ENCODE assay signal across 1 cellular context in the genomic region with DNA sequence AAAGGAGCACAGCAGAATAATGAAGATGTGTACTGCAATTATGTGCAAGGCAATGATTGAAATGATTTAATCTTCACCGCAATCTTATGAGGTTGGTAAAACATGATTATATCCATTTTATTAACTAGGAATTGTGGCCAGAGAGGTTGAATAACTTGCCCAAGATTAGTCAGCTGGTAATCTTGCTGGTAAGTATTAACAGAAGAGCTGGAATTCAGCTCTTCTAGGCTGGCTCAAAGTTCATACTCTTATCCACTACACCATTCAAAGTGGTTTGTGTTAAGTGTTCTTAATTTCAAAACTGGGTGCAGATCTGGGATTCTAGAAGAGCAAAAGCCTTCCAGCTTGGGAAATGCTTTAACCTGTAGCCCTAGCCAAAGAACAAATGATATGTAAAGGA.
TF ChIP-seq lines count a peak whose summit lies in the region.

No MANE protein-coding gene starts in this region.

TF ChIP-seq in HepG2, 621 proteins besides CTCF, POLR2A, EP300 and RAD21 (continued from another document):
- TF ChIP-seq, protein P1, sequence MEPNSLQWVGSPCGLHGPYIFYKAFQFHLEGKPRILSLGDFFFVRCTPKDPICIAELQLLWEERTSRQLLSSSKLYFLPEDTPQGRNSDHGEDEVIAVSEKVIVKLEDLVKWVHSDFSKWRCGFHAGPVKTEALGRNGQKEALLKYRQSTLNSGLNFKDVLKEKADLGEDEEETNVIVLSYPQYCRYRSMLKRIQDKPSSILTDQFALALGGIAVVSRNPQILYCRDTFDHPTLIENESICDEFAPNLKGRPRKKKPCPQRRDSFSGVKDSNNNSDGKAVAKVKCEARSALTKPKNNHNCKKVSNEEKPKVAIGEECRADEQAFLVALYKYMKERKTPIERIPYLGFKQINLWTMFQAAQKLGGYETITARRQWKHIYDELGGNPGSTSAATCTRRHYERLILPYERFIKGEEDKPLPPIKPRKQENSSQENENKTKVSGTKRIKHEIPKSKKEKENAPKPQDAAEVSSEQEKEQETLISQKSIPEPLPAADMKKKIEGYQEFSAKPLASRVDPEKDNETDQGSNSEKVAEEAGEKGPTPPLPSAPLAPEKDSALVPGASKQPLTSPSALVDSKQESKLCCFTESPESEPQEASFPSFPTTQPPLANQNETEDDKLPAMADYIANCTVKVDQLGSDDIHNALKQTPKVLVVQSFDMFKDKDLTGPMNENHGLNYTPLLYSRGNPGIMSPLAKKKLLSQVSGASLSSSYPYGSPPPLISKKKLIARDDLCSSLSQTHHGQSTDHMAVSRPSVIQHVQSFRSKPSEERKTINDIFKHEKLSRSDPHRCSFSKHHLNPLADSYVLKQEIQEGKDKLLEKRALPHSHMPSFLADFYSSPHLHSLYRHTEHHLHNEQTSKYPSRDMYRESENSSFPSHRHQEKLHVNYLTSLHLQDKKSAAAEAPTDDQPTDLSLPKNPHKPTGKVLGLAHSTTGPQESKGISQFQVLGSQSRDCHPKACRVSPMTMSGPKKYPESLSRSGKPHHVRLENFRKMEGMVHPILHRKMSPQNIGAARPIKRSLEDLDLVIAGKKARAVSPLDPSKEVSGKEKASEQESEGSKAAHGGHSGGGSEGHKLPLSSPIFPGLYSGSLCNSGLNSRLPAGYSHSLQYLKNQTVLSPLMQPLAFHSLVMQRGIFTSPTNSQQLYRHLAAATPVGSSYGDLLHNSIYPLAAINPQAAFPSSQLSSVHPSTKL (CRISPR knock-in tag; IDR thresholded peaks at IDR 0.05) = peak; percentile 15; the same call in 1 of the 2 replicates
- no peak for TF ChIP-seq CREB1 (IDR thresholded peaks at IDR 0.05)
- no peak for TF ChIP-seq CREB1 (CRISPR knock-in tag; IDR thresholded peaks at IDR 0.05)
- peak; percentile 36; the same call in 1 of the 2 replicates for TF ChIP-seq ZNF644 (CRISPR knock-in tag; IDR thresholded peaks at IDR 0.05; ENCODE audit: low read depth)
- TF ChIP-seq PHF5A (CRISPR knock-in tag; IDR thresholded peaks at IDR 0.05; ENCODE audit: low read depth, unreplicated experiment) = no peak
- peak; percentile 96 for TF ChIP-seq ZNF317 (CRISPR knock-in tag; IDR thresholded peaks at IDR 0.05)
- no peak for TF ChIP-seq NFYB (CRISPR knock-in tag; IDR thresholded peaks at IDR 0.05)
- no peak for TF ChIP-seq HNRNPK (IDR thresholded peaks at IDR 0.05; ENCODE audit: low read depth, low read length, poor library complexity, severe bottlenecking)
- no peak for TF ChIP-seq GLI4 (CRISPR knock-in tag; IDR thresholded peaks at IDR 0.05; ENCODE audit: borderline replicate concordance)
- no peak for TF ChIP-seq KDM1A (CRISPR knock-in tag; IDR thresholded peaks at IDR 0.05)
- TF ChIP-seq, protein P2, sequence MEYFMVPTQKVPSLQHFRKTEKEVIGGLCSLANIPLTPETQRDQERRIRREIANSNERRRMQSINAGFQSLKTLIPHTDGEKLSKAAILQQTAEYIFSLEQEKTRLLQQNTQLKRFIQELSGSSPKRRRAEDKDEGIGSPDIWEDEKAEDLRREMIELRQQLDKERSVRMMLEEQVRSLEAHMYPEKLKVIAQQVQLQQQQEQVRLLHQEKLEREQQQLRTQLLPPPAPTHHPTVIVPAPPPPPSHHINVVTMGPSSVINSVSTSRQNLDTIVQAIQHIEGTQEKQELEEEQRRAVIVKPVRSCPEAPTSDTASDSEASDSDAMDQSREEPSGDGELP (IDR thresholded peaks at IDR 0.05; ENCODE audit: borderline replicate concordance, low read depth) = peak; percentile 69; the same call in 1 of the 2 replicates
- no peak for TF ChIP-seq NAIF1 (CRISPR knock-in tag; IDR thresholded peaks at IDR 0.05; ENCODE audit: borderline replicate concordance)
- no peak for TF ChIP-seq U2AF1 (optimal IDR thresholded peaks at IDR 0.05; ENCODE audit: low read depth, low read length)
- TF ChIP-seq FOXO1 (CRISPR knock-in tag; IDR thresholded peaks at IDR 0.05) = no peak
- peak; percentile 63 for TF ChIP-seq HNF4A (CRISPR knock-in tag; IDR thresholded peaks at IDR 0.05)
- TF ChIP-seq ZNF839 (CRISPR knock-in tag; IDR thresholded peaks at IDR 0.05; ENCODE audit: borderline replicate concordance) = no peak
- TF ChIP-seq NR2F2 (IDR thresholded peaks at IDR 0.05; ENCODE audit: borderline replicate concordance, low read depth) = no peak
- TF ChIP-seq ZNF160 (CRISPR knock-in tag; IDR thresholded peaks at IDR 0.05) = no peak
